ENCODE assay signal across 23 cellular contexts in genomic region chr6:147654103-147654845, GRCh38.
"Had no signal": no experiment of that assay in that cellular context is flagged by ENCODE, and none has a peak within 500 bp of the region (broad histone marks: within the 10 kb centered on the region; RNA-seq: fewer than 3 reads in every experiment).

No MANE protein-coding gene starts in this region.

- H3K36me3 ChIP-seq: esophagus muscularis mucosa, left ventricle myocardium inferior, prostate gland, suprapubic skin, transverse colon, vagina had no signal

- H3K36me3 Mint-ChIP-seq: activated naive CD4-positive, alpha-beta T cell treated with anti-CD3 and anti-CD28 coated beads, Interleukin-2, amount 50 U/mL, for 72 hours; WTC11 had no signal

- H3K4me3 Mint-ChIP-seq: activated CD4-positive, alpha-beta T cell treated with anti-CD3 and anti-CD28 coated beads for 36 hours; nephron progenitor cell; stimulated activated naive CD8-positive, alpha-beta T cell treated with anti-CD3 and anti-CD28 coated beads, Interleukin-15, amount 100 ng/mL, for 72 hours; T-helper 2 cell treated with Interferon-gamma antibody and Interleukin-4, amounts not matched to agents 5 μg/mL and 100 μg/mL, for 36 hours; WTC11 had no signal

- DNase-seq: activated CD4-positive, alpha-beta T cell treated with anti-CD3 and anti-CD28 coated beads for 36 hours; activated CD4-positive, alpha-beta T cell treated with anti-CD3 and anti-CD28 coated beads, Interleukin-2, amount 50 U/mL, for 48 hours; activated gamma-delta T cell treated with Interleukin-2 at 50 U/mL for 16 hours; caudate nucleus; cortex of kidney; effector CD8-positive, alpha-beta T cell; hypothalamus; left ventricle myocardium inferior; mammary epithelial cell; midbrain; nephron progenitor cell; right cardiac atrium; small intestine; stimulated activated CD4-positive, alpha-beta T cell treated with anti-CD3 and anti-CD28 coated beads, Interleukin-4, amount 100 ng/mL, for 1 hour; stimulated activated naive CD8-positive, alpha-beta T cell treated with anti-CD3 and anti-CD28 coated beads, Interleukin-15, amount 100 ng/mL, for 72 hours; transverse colon had no signal

- H3K4me1 ChIP-seq: esophagus muscularis mucosa, prostate gland, suprapubic skin, transverse colon, vagina had no signal

- H3K27me3 ChIP-seq: esophagus muscularis mucosa, suprapubic skin, transverse colon, vagina had no signal

- H3K4me3 ChIP-seq: esophagus muscularis mucosa, left ventricle myocardium inferior, prostate gland, suprapubic skin, transverse colon, vagina had no signal

- H3K27me3 Mint-ChIP-seq: activated CD4-positive, alpha-beta T cell treated with anti-CD3 and anti-CD28 coated beads for 36 hours; stimulated activated naive CD8-positive, alpha-beta T cell treated with anti-CD3 and anti-CD28 coated beads, Interleukin-15, amount 100 ng/mL, for 72 hours had no signal

- ATAC-seq: activated CD4-positive, alpha-beta T cell treated with anti-CD3 and anti-CD28 coated beads for 36 hours; activated naive CD4-positive, alpha-beta T cell treated with anti-CD3 and anti-CD28 coated beads, Interleukin-2, amount 50 U/mL, for 72 hours; right cardiac atrium; stimulated activated naive CD8-positive, alpha-beta T cell treated with anti-CD3 and anti-CD28 coated beads, Interleukin-15, amount 100 ng/mL, for 72 hours; WTC11 had no signal

- H3K9me3 ChIP-seq: esophagus muscularis mucosa, left ventricle myocardium inferior, prostate gland, suprapubic skin, transverse colon, vagina had no signal

- H3K9me3 Mint-ChIP-seq: nephron progenitor cell; stimulated activated naive CD8-positive, alpha-beta T cell treated with anti-CD3 and anti-CD28 coated beads, Interleukin-15, amount 100 ng/mL, for 72 hours; T-helper 2 cell treated with Interferon-gamma antibody and Interleukin-4, amounts not matched to agents 5 μg/mL and 100 μg/mL, for 36 hours; WTC11 had no signal

- H3K27ac ChIP-seq: esophagus muscularis mucosa, left ventricle myocardium inferior, prostate gland, suprapubic skin, transverse colon, vagina had no signal

- H3K27ac Mint-ChIP-seq: activated CD4-positive, alpha-beta T cell treated with anti-CD3 and anti-CD28 coated beads for 36 hours; activated naive CD4-positive, alpha-beta T cell treated with anti-CD3 and anti-CD28 coated beads, Interleukin-2, amount 50 U/mL, for 72 hours; nephron progenitor cell; stimulated activated naive CD8-positive, alpha-beta T cell treated with anti-CD3 and anti-CD28 coated beads, Interleukin-15, amount 100 ng/mL, for 72 hours; T-helper 2 cell treated with Interferon-gamma antibody and Interleukin-4, amounts not matched to agents 5 μg/mL and 100 μg/mL, for 36 hours; WTC11 had no signal

- H3K4me1 Mint-ChIP-seq: activated CD4-positive, alpha-beta T cell treated with anti-CD3 and anti-CD28 coated beads for 36 hours; nephron progenitor cell; stimulated activated naive CD8-positive, alpha-beta T cell treated with anti-CD3 and anti-CD28 coated beads, Interleukin-15, amount 100 ng/mL, for 72 hours had no signal
